In the genomic region with DNA sequence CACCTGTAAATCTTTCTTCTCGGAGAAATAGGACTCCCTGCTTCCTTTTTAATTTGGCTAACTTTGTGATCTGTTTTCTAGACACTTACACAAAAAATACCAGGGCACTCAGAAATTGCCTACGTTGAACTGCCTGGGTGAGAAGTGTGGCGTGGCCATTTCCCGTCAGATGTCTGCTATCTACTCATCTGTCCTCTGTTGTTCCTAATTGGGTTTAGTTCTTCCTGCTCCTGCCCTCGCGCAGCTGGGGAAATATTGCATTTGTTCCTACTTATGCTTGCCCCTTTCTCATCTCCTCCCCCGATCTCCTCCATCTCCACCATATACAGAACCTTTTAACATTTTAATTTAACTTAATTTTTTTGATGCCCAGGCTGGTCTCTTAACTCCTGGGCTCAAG, we compare ENCODE assay signal across 10 cellular contexts. TPM values are rescaled to one million over a fixed set of nuclear protein-coding genes. Genes with fewer than 3 reads are reported as not detected.
DNase-seq lines count a peak whose midpoint lies in the region; ATAC-seq lines count a peak whose summit lies in the region.
"Had no signal": no experiment of that assay in that cellular context is flagged by ENCODE, and none has a peak within 500 bp of the region (broad histone marks: within the 10 kb centered on the region; RNA-seq: fewer than 3 reads in every experiment).

No MANE protein-coding gene starts in this region.

- no peaks in the 10 kb centered on the region for H3K27me3 Mint-ChIP-seq in activated T-cell treated with anti-CD3 and anti-CD28 coated beads, Interleukin-2, amount 50 U/mL, for 4 hours (ENCODE audit: low read depth)
- H3K27me3 Mint-ChIP-seq in naive B cell: no peaks in the 10 kb centered on the region

- H3K9me3 Mint-ChIP-seq in activated T-cell treated with anti-CD3 and anti-CD28 coated beads, Interleukin-2, amount 50 U/mL, for 4 hours: no peaks in the 10 kb centered on the region
- no peaks in the 10 kb centered on the region for H3K9me3 Mint-ChIP-seq in naive B cell

- H3K4me3 Mint-ChIP-seq in activated T-cell treated with anti-CD3 and anti-CD28 coated beads, Interleukin-2, amount 50 U/mL, for 4 hours: peak overlapping the region; percentile 42
- H3K4me3 Mint-ChIP-seq in naive B cell: peak overlapping the region in 7 of 8 donors; percentile 61 to 81 (median 75)

- H3K4me1 Mint-ChIP-seq in activated T-cell treated with anti-CD3 and anti-CD28 coated beads, Interleukin-2, amount 50 U/mL, for 4 hours (ENCODE audit: low read depth): peaks cover 60% of the 10 kb centered on the region
- H3K4me1 Mint-ChIP-seq in naive B cell: peaks cover 33 to 40% (median 34%) of the 10 kb centered on the region in 3 donors

- intact Hi-C loops in sciatic nerve (cut with DNase I): no loop called here

- no peak for ATAC-seq in activated T-cell treated with anti-CD3 and anti-CD28 coated beads, Interleukin-2, amount 50 U/mL, for 4 hours
- ATAC-seq in naive B cell (ENCODE audit: low read depth in 2 of 2) (peak; percentile 45 to 63), sciatic nerve (no peak)

- H3K27ac Mint-ChIP-seq in naive B cell: peak overlapping the region; percentile 86 to 96 (median 92)

- peaks cover 15% of the 10 kb centered on the region for H3K36me3 Mint-ChIP-seq in activated T-cell treated with anti-CD3 and anti-CD28 coated beads, Interleukin-2, amount 50 U/mL, for 4 hours (ENCODE audit: insufficient read depth)
- peaks cover 0 to 9% of the 10 kb centered on the region in 2 donors for H3K36me3 Mint-ChIP-seq in naive B cell

- DNase-seq in Daoy (ENCODE audit: low read depth): peak; percentile 32
- DNase-seq in KG1 (lab: John Stamatoyannopoulos, UW): peak; percentile 70
- DNase-seq in activated T-cell treated with anti-CD3 and anti-CD28 coated beads, Interleukin-2, amount 50 U/mL, for 4 hours: no peak
- no peak for DNase-seq in naive B cell
- DNase-seq in dermis blood vessel endothelial cell: no peak
- no peak for DNase-seq in DMS53 treated with DMSO at 0.1 percent for 48 hours (lab: John Stamatoyannopoulos, UW; ENCODE audit: unreplicated experiment)
- DNase-seq in sciatic nerve (ENCODE audit: low spot score): no peak
- no peak for DNase-seq in NCI-H187 treated with DMSO at 0.1 percent for 48 hours (lab: John Stamatoyannopoulos, UW)
- DNase-seq: NCI-H1105, RPMI8226 had no signal

RNA-seq across cellular contexts. Expression of a gene that starts 55.1 kb away (rescaled TPM):
- 41.9 and 49.0 TPM in 2 replicates for total RNA-seq in Daoy (2014; rRNA removed; shearing (Covaris generic))
- 10 to 100 TPM in 1 of 3 donors, 1 to 10 TPM in 2; 8.6 to 15.0 (median 9.4) TPM for total RNA-seq in activated T-cell treated with anti-CD3 and anti-CD28 coated beads, Interleukin-2, amount 50 U/mL, for 4 hours
- 10 to 100 TPM in 2 of 6 donors, 1 to 10 TPM in 4; 8.6 to 14.7 (median 9.9) TPM for polyA plus RNA-seq in naive B cell (ENCODE audit: low read depth in 6 of 6)
- total RNA-seq in dermis blood vessel endothelial cell (15.5 and 17.9 TPM in 2 replicates), sciatic nerve (21.3 TPM)

Comparison
In these comparisons a context has a peak if more than half of its experiments do, and no peak if none do; other contexts are left out.
1. DNase-seq: peak in Daoy (single experiment) and KG1 (single experiment); none in activated T-cell treated with anti-CD3 and anti-CD28 coated beads, Interleukin-2, amount 50 U/mL, for 4 hours (single experiment), naive B cell (single experiment), dermis blood vessel endothelial cell (single experiment), DMS53 treated with DMSO at 0.1 percent for 48 hours (single experiment), sciatic nerve (single experiment) and NCI-H187 treated with DMSO at 0.1 percent for 48 hours (single experiment).
2. ATAC-seq: peak in naive B cell (2 of 2); none in activated T-cell treated with anti-CD3 and anti-CD28 coated beads, Interleukin-2, amount 50 U/mL, for 4 hours (0 of 2) and sciatic nerve (single experiment).